ENCODE assay signal across 1 cellular context in genomic region chr15:28098766-28099554, GRCh38.
TF ChIP-seq lines count a peak whose summit lies in the region.

OCA2 (minus strand) TSS chr15:28099315; CDS start chr15:28081874, 17,441 bp downstream.

TF ChIP-seq in HepG2, 621 proteins besides CTCF, POLR2A, EP300 and RAD21 (continued from another document):
- TF ChIP-seq PRDM4 (CRISPR knock-in tag; IDR thresholded peaks at IDR 0.05; ENCODE audit: borderline replicate concordance) = no peak
- no peak for TF ChIP-seq FOXK1 (CRISPR knock-in tag; IDR thresholded peaks at IDR 0.05; ENCODE audit: borderline replicate concordance, low read depth)
- 0 out of 2 replicates have a peak, but pooled peaks have one; percentile 19 for TF ChIP-seq SALL2 (CRISPR knock-in tag; IDR thresholded peaks at IDR 0.05)
- no peak for TF ChIP-seq RNF219 (CRISPR knock-in tag; IDR thresholded peaks at IDR 0.05)
- no peak for TF ChIP-seq CENPT (CRISPR knock-in tag; IDR thresholded peaks at IDR 0.05; ENCODE audit: low read depth)
- no peak for TF ChIP-seq TGIF2 (CRISPR knock-in tag; IDR thresholded peaks at IDR 0.05)
- TF ChIP-seq IRF9 (CRISPR knock-in tag; IDR thresholded peaks at IDR 0.05; ENCODE audit: borderline replicate concordance) = no peak
- TF ChIP-seq ASH2L (IDR thresholded peaks at IDR 0.05; ENCODE audit: insufficient read length, low read depth, low read length) = peak; percentile 21
- TF ChIP-seq HOXA9 (CRISPR knock-in tag; IDR thresholded peaks at IDR 0.05; ENCODE audit: borderline replicate concordance) = no peak
- TF ChIP-seq SAP130 (CRISPR knock-in tag; IDR thresholded peaks at IDR 0.05; ENCODE audit: low read depth) = peak; percentile 43; the same call in 1 of the 2 replicates
- TF ChIP-seq ZNF616 (CRISPR knock-in tag; IDR thresholded peaks at IDR 0.05; ENCODE audit: low read depth) = no peak
- TF ChIP-seq XBP1 (CRISPR knock-in tag; IDR thresholded peaks at IDR 0.05) = no peak
- no peak for TF ChIP-seq PCBP1 (IDR thresholded peaks at IDR 0.05; ENCODE audit: borderline replicate concordance, low read depth, low read length)
- peak; percentile 48 for TF ChIP-seq ZFX (CRISPR knock-in tag; IDR thresholded peaks at IDR 0.05; ENCODE audit: low read depth)
- no peak for TF ChIP-seq ZBTB20 (CRISPR knock-in tag; IDR thresholded peaks at IDR 0.05; ENCODE audit: borderline replicate concordance, low read depth)
